20 cellular contexts compared by ENCODE assay signal in genomic region chr2:220915087-220915486, GRCh38.
DNase-seq lines count a peak whose midpoint lies in the region; ATAC-seq, FAIRE-seq and TF ChIP-seq lines count a peak whose summit lies in the region.
"Had no signal": no experiment of that assay in that cellular context is flagged by ENCODE, and none has a peak within 500 bp of the region (broad histone marks: within the 10 kb centered on the region; RNA-seq: fewer than 3 reads in every experiment).

No MANE protein-coding gene starts in this region.

- H3K9me3 Mint-ChIP-seq in MCF 10A (ENCODE audit: unreplicated experiment) = no peaks in the 10 kb centered on the region
- peaks cover 5% of the 10 kb centered on the region for H3K9me3 Mint-ChIP-seq in type B pancreatic cell
- H3K9me3 Mint-ChIP-seq: HFFc6 had no signal

- H2AFZ ChIP-seq in mammary epithelial cell (ENCODE audit: low read depth, low read length) (peak overlapping the region; percentile 34), HepG2 (ENCODE audit: low read length) (no peak overlapping the region)

- H3K27me3 Mint-ChIP-seq in MCF 10A (ENCODE audit: insufficient read depth, unreplicated experiment) (no peaks in the 10 kb centered on the region), type B pancreatic cell (peaks cover 6% of the 10 kb centered on the region)

- dilution Hi-C loops in mammary epithelial cell (cut with HindIII; ENCODE audit: low sequenced_read_pairs) = no loop called here

- no peaks in the 10 kb centered on the region for H3K9me3 ChIP-seq in mammary epithelial cell (replicated peaks; ENCODE audit: insufficient read depth, low read length)
- H3K9me3 ChIP-seq in mucosa of descending colon = no peaks in the 10 kb centered on the region
- peaks cover 53% of the 10 kb centered on the region for H3K9me3 ChIP-seq in HepG2 (ENCODE audit: low read length)
- H3K9me3 ChIP-seq: BLaER1, Caco-2 had no signal

- no peak for TF ChIP-seq CTCF in mammary epithelial cell (conservative IDR thresholded peaks at IDR 0.05 in 1 of 2, IDR thresholded peaks at IDR 0.05 in 1 of 2; ENCODE audit: extremely low read depth in 1 of 2, insufficient read depth in 1 of 2, low read depth in 1 of 2, low read length in 2 of 2)
- no peak for TF ChIP-seq CTCF in MCF 10A (IDR thresholded peaks at IDR 0.05; ENCODE audit: unreplicated experiment)
- no peak for TF ChIP-seq CTCF in foreskin keratinocyte (conservative IDR thresholded peaks at IDR 0.05)
- no peak for TF ChIP-seq CTCF in mucosa of descending colon (IDR thresholded peaks at IDR 0.05)
- TF ChIP-seq CTCF in type B pancreatic cell (conservative IDR thresholded peaks at IDR 0.05) = no peak
- no peak for TF ChIP-seq CTCF in lower leg skin (IDR thresholded peaks at IDR 0.05)
- no peak for TF ChIP-seq CTCF in HepG2 (CRISPR knock-in tag; IDR thresholded peaks at IDR 0.05)

- peak; percentile 5 for DNase-seq in mammary epithelial cell
- DNase-seq in MCF 10A (ENCODE audit: unreplicated experiment) = no peak
- peak in 1 of 2 donors; percentile 45 for DNase-seq in foreskin keratinocyte
- DNase-seq in mucosa of descending colon = no peak
- DNase-seq in type B pancreatic cell (ENCODE audit: extremely low spot score, unreplicated experiment) = no peak
- DNase-seq in lower leg skin (ENCODE audit: low spot score in 2 of 2) = no peak
- DNase-seq in HepG2 (ENCODE audit: low spot score) = no peak
- DNase-seq: 8988T; AML-193; Caco-2; CD8-positive, alpha-beta memory T cell; DND-41; GDM1; HCEC 1CT; HFFc6 had no signal

- H3K36me3 ChIP-seq in mammary epithelial cell (ENCODE audit: insufficient read depth, low read length) (no peaks in the 10 kb centered on the region), mucosa of descending colon (ENCODE audit: low read depth) (no peaks in the 10 kb centered on the region), HepG2 (replicated peaks in 1 of 2; ENCODE audit: control insufficient read depth in 1 of 2, insufficient read depth in 2 of 2, low read length in 2 of 2) (no peaks in the 10 kb centered on the region)
- H3K36me3 ChIP-seq: BLaER1 had no signal

- H3K27me3 ChIP-seq in mammary epithelial cell (ENCODE audit: insufficient read depth, low read length) = no peaks in the 10 kb centered on the region
- no peaks in the 10 kb centered on the region for H3K27me3 ChIP-seq in foreskin keratinocyte
- no peaks in the 10 kb centered on the region for H3K27me3 ChIP-seq in HepG2 (ENCODE audit: control insufficient read depth in 1 of 2, insufficient read depth in 2 of 2, low read length in 2 of 2)
- H3K27me3 ChIP-seq: BLaER1 had no signal

- no peak overlapping the region for H3K27ac ChIP-seq in mammary epithelial cell (ENCODE audit: insufficient read depth, low read depth, low read length)
- H3K27ac ChIP-seq in foreskin keratinocyte = no peak overlapping the region
- no peak overlapping the region for H3K27ac ChIP-seq in HepG2 (ENCODE audit: extremely low read length, insufficient read depth, low read length)
- H3K27ac ChIP-seq: BLaER1, HL-60 had no signal

- H3K4me2 ChIP-seq in mammary epithelial cell (ENCODE audit: insufficient read depth, low read depth, low read length) = no peak overlapping the region
- H3K4me2 ChIP-seq in HepG2 (ENCODE audit: low read depth, low read length) = no peak overlapping the region
- H3K4me2 ChIP-seq: BLaER1 had no signal

- intact Hi-C loops in mammary epithelial cell (cut with micrococcal nuclease) = no loop called here
- intact Hi-C loops in MCF 10A (cut with micrococcal nuclease) = no loop called here
- intact Hi-C loops in mucosa of descending colon (cut with DNase I, micrococcal nuclease) = no loop called here
- intact Hi-C loops in lower leg skin (cut with DNase I; ENCODE audit: low total_unique reads) = no loop called here
- intact Hi-C loops in HepG2 (cut with micrococcal nuclease; ENCODE audit: unreplicated experiment) = no loop called here

- H3K4me3 Mint-ChIP-seq in MCF 10A (ENCODE audit: unreplicated experiment) (no peak overlapping the region), type B pancreatic cell (no peak overlapping the region)
- H3K4me3 Mint-ChIP-seq: CD8-positive, alpha-beta memory T cell; HFFc6 had no signal

- FAIRE-seq in HepG2 (lab: Jason Lieb, UNC) = no peak
- FAIRE-seq: GM12892, GM19239 had no signal

- H3K4me1 ChIP-seq in mammary epithelial cell (ENCODE audit: insufficient read depth, low read length) (no peaks in the 10 kb centered on the region), foreskin keratinocyte (peaks cover 4% of the 10 kb centered on the region), mucosa of descending colon (ENCODE audit: low read depth) (no peaks in the 10 kb centered on the region), HepG2 (ENCODE audit: insufficient read depth, low read length) (no peaks in the 10 kb centered on the region)
- H3K4me1 ChIP-seq: BLaER1, Caco-2 had no signal

- no peak overlapping the region for H3K4me3 ChIP-seq in mammary epithelial cell (replicated peaks in 1 of 3; ENCODE audit: insufficient read depth in 1 of 3, low read depth in 2 of 3, low read length in 3 of 3)
- H3K4me3 ChIP-seq in mucosa of descending colon = no peak overlapping the region
- H3K4me3 ChIP-seq in lower leg skin (ENCODE audit: low read depth, poor library complexity, severe bottlenecking) = no peak overlapping the region
- no peak overlapping the region for H3K4me3 ChIP-seq in HepG2 (replicated peaks in 1 of 3; ENCODE audit: insufficient read depth in 1 of 3, low read depth in 2 of 3, low read length in 3 of 3)
- H3K4me3 ChIP-seq: BLaER1 had no signal

- H3K27ac Mint-ChIP-seq in MCF 10A (ENCODE audit: low read depth, unreplicated experiment) (no peak overlapping the region), type B pancreatic cell (peak overlapping the region; percentile 12)
- H3K27ac Mint-ChIP-seq: CD8-positive, alpha-beta memory T cell; HFFc6 had no signal

- WGBS in mammary epithelial cell (ENCODE audit: low coverage, missing lambda C conversion rate) = 91% methylated on average over 1 of the region's 1 CpG
- WGBS in lower leg skin, 2 donors = 38 to 50% methylated on average over 1 of the region's 1 CpG
- WGBS in HepG2 (ENCODE audit: low lambda C conversion rate) = 6% methylated on average over 1 of the region's 1 CpG

- in situ Hi-C loops in mammary epithelial cell (cut with MboI; ENCODE audit: low sequenced_read_pairs in 2 of 2) (no loop called here), HepG2 (cut with HindIII; ENCODE audit: extremely low pct_ligation_motif_present, low pct_unique_long_range_greater_than_20kb) (no loop called here)

- H3K9ac ChIP-seq in mammary epithelial cell (ENCODE audit: insufficient read depth, low read length) (no peak overlapping the region), HepG2 (ENCODE audit: insufficient read depth, low read depth, low read length) (no peak overlapping the region)
- H3K9ac ChIP-seq: BLaER1 had no signal

- H4K20me1 ChIP-seq in mammary epithelial cell (ENCODE audit: insufficient read depth, low read length) (no peaks in the 10 kb centered on the region), HepG2 (ENCODE audit: insufficient read depth, low read length) (no peaks in the 10 kb centered on the region)
- H4K20me1 ChIP-seq: BLaER1 had no signal

- CTCF ChIA-PET in mammary epithelial cell (lab: Charles Lee; ENCODE audit: low non-redundant PET) = no interaction called here
- CTCF ChIA-PET in MCF 10A (lab: Yijun Ruan, JAX) = interaction anchor here (0.6 to 0.8 kb wide), 3 partner anchors 42 to 1080 kb away, joined by 3 read pairs; no protein-coding TSS in a partner anchor
- CTCF ChIA-PET in HepG2 (lab: Yijun Ruan, JAX; ENCODE audit: low intra/inter-chr PET ratio, low total read pairs) = no interaction called here

- H3K79me2 ChIP-seq in mammary epithelial cell (ENCODE audit: insufficient read depth, low read length) = no peaks in the 10 kb centered on the region
- no peaks in the 10 kb centered on the region for H3K79me2 ChIP-seq in HepG2 (ENCODE audit: insufficient read depth, low read length)

- TF ChIP-seq EP300 in HepG2 (IDR thresholded peaks at IDR 0.05; ENCODE audit: low read depth in 2 of 2, low read length in 2 of 2) (no peak), HepG2 (CRISPR knock-in tag; IDR thresholded peaks at IDR 0.05; ENCODE audit: borderline replicate concordance) (no peak)

- TF ChIP-seq RAD21 in HepG2 (CRISPR knock-in tag; IDR thresholded peaks at IDR 0.05) = no peak

- no peaks in the 10 kb centered on the region for H3K4me1 Mint-ChIP-seq in MCF 10A (ENCODE audit: insufficient read depth, unreplicated experiment)
- peaks cover 8% of the 10 kb centered on the region for H3K4me1 Mint-ChIP-seq in type B pancreatic cell (ENCODE audit: unreplicated experiment)
- H3K4me1 Mint-ChIP-seq: CD8-positive, alpha-beta memory T cell had no signal

- H3K36me3 Mint-ChIP-seq in MCF 10A (ENCODE audit: insufficient read depth, unreplicated experiment) (no peaks in the 10 kb centered on the region), type B pancreatic cell (no peaks in the 10 kb centered on the region)
- H3K36me3 Mint-ChIP-seq: CD8-positive, alpha-beta memory T cell had no signal

- POLR2A ChIA-PET in MCF 10A (lab: Yijun Ruan, JAX) (no interaction called here), HepG2 (lab: Yijun Ruan, JAX) (no interaction called here)

- no peak for TF ChIP-seq POLR2A in lower leg skin (IDR thresholded peaks at IDR 0.05)
- TF ChIP-seq POLR2A in HepG2 (IDR thresholded peaks at IDR 0.05; ENCODE audit: insufficient read depth in 1 of 2, low read depth in 2 of 2, low read length in 2 of 2) = no peak

- peak; percentile 75 for ATAC-seq in foreskin keratinocyte
- peak; percentile 9 for ATAC-seq in mucosa of descending colon
- no peak for ATAC-seq in HepG2
- ATAC-seq in activated CD4-positive, CD25-positive, alpha-beta regulatory T cell treated with anti-CD3 and anti-CD28 coated beads, Interleukin-2, amount 50 U/mL, for 24 hours = no peak

- BruUV-seq in mammary epithelial cell (replicated peaks; lab: Mats Ljungman, UMichigan) = no TSS peak
- BruUV-seq in MCF 10A (replicated peaks; lab: Mats Ljungman, UMichigan) = no TSS peak
- no TSS peak for BruUV-seq in HepG2 (replicated peaks; lab: Mats Ljungman, UMichigan)

TF ChIP-seq in HepG2, 621 proteins besides CTCF, POLR2A, EP300 and RAD21:
- TF ChIP-seq ZNF83 (CRISPR knock-in tag; IDR thresholded peaks at IDR 0.05; ENCODE audit: borderline replicate concordance) (no peak), KDM1A (CRISPR knock-in tag; IDR thresholded peaks at IDR 0.05) (no peak), ZFP82 (CRISPR knock-in tag; IDR thresholded peaks at IDR 0.05; ENCODE audit: borderline replicate concordance) (no peak)
TF ChIP-seq in HepG2: peak in this region for 0.

Comparison
In these comparisons a context has a peak if more than half of its experiments do, and no peak if none do; other contexts are left out.
1. ATAC-seq: peak in foreskin keratinocyte (single experiment) and mucosa of descending colon (single experiment); none in HepG2 (single experiment) and activated CD4-positive, CD25-positive, alpha-beta regulatory T cell treated with anti-CD3 and anti-CD28 coated beads, Interleukin-2, amount 50 U/mL, for 24 hours (0 of 2).